ENCODE assay signal across 27 cellular contexts in genomic region chrX:130018143-130018542, GRCh38.
"Had no signal": no experiment of that assay in that cellular context is flagged by ENCODE, and none has a peak within 500 bp of the region (broad histone marks: within the 10 kb centered on the region; RNA-seq: fewer than 3 reads in every experiment).

No MANE protein-coding gene starts in this region.

- ATAC-seq: effector memory CD8-positive, alpha-beta T cell; esophagus mucosa; gastrocnemius medialis; heart right ventricle; left cardiac atrium; left lung; left ventricle myocardium superior; lower lobe of right lung; mucosa of descending colon had no signal

- H3K36me3 ChIP-seq: colonic mucosa had no signal

- H3K4me1 Mint-ChIP-seq: endodermal cell had no signal

- H3K9me3 ChIP-seq: colonic mucosa, esophagus squamous epithelium, gastrocnemius medialis, heart right ventricle, left lung, lower lobe of right lung, mucosa of descending colon had no signal

- H3K4me3 Mint-ChIP-seq: dendritic cell treated with granulocyte-macrophage colony-stimulating factor and Interleukin-4, amounts not matched to agents 40 ng/mL and 50 ng/mL, for 4 days; effector memory CD8-positive, alpha-beta T cell; endodermal cell; mesothelial cell of epicardium had no signal

- H3K27ac ChIP-seq: colonic mucosa, epithelial cell of prostate, esophagus squamous epithelium, gastrocnemius medialis, heart right ventricle, left lung, lower lobe of right lung had no signal

- H3K27ac Mint-ChIP-seq: dendritic cell treated with granulocyte-macrophage colony-stimulating factor and Interleukin-4, amounts not matched to agents 40 ng/mL and 50 ng/mL, for 4 days; endodermal cell; mesothelial cell of epicardium had no signal

- H3K27me3 Mint-ChIP-seq: dendritic cell treated with granulocyte-macrophage colony-stimulating factor and Interleukin-4, amounts not matched to agents 40 ng/mL and 50 ng/mL, for 4 days; effector memory CD8-positive, alpha-beta T cell had no signal

- DNase-seq: colonic mucosa; cortex of kidney; effector CD8-positive, alpha-beta T cell; effector memory CD8-positive, alpha-beta T cell; endodermal cell; erythroblast; esophagus squamous epithelium; foreskin fibroblast; foreskin melanocyte; gastrocnemius medialis; glutamatergic neuron; head of caudate nucleus; heart right ventricle; hippocampal formation; left cardiac atrium; left lung; left ventricle myocardium superior; lower lobe of right lung; mesenchymal stem cell; mucosa of descending colon had no signal

- H3K4me3 ChIP-seq: colonic mucosa, esophagus squamous epithelium, gastrocnemius medialis, heart right ventricle, left lung, lower lobe of right lung, mucosa of descending colon had no signal

- H3K9me3 Mint-ChIP-seq: dendritic cell treated with granulocyte-macrophage colony-stimulating factor and Interleukin-4, amounts not matched to agents 40 ng/mL and 50 ng/mL, for 4 days; effector memory CD8-positive, alpha-beta T cell; mesothelial cell of epicardium had no signal

- FAIRE-seq: endometrium, islet of Langerhans, keratinocyte had no signal

- H3K4me1 ChIP-seq: colonic mucosa, esophagus squamous epithelium, left lung, lower lobe of right lung had no signal

- H3K27me3 ChIP-seq: colonic mucosa, esophagus squamous epithelium, gastrocnemius medialis, heart right ventricle, left lung had no signal
